In genomic region chr13:54486421-54487166, GRCh38 we compare ENCODE assay signal across 15 cellular contexts.
DNase-seq lines count a peak whose midpoint lies in the region; FAIRE-seq and TF ChIP-seq lines count a peak whose summit lies in the region.
"Had no signal": no experiment of that assay in that cellular context is flagged by ENCODE, and none has a peak within 500 bp of the region (broad histone marks: within the 10 kb centered on the region; RNA-seq: fewer than 3 reads in every experiment).

No MANE protein-coding gene starts in this region.

- DNase-seq in NCI-H82 (lab: John Stamatoyannopoulos, UW), result peak; percentile 23
- no peak for DNase-seq in NCI-H82 treated with DMSO at 0.1 percent for 48 hours (lab: John Stamatoyannopoulos, UW; ENCODE audit: unreplicated experiment)
- DNase-seq in HT1080 (ENCODE audit: low read depth), result peak; percentile 56
- peak; percentile 1 for DNase-seq in astrocyte of the hippocampus (ENCODE audit: low read depth, low spot score)
- DNase-seq in retinal pigment epithelial cell (ENCODE audit: low read depth), result peak; percentile 91
- no peak for DNase-seq in D721Med (ENCODE audit: insufficient read length, low spot score)
- DNase-seq in activated CD8-positive, alpha-beta memory T cell treated with anti-CD3 and anti-CD28 coated beads for 24 hours, result no peak
- no peak for DNase-seq in NCI-H2171 treated with DMSO at 0.1 percent for 48 hours (lab: John Stamatoyannopoulos, UW)
- DNase-seq: ACHN; Calu3; CD4-positive, CD25-positive, alpha-beta regulatory T cell; DND-41; GF-D8; H7 had no signal

- no peak for FAIRE-seq in D721Med (lab: Jason Lieb, UNC)

- no peak overlapping the region for H3K4me3 ChIP-seq in retinal pigment epithelial cell (ENCODE audit: low read length)
- H3K4me3 ChIP-seq: BLaER1 treated with 17β-estradiol and CSF1 and Interleukin-3, amounts not matched to agents 10 nM and 100 nM had no signal

- TF ChIP-seq CTCF in retinal pigment epithelial cell (conservative IDR thresholded peaks at IDR 0.05; ENCODE audit: low read depth, low read length), result peak; percentile 12
- TF ChIP-seq CTCF in D721Med (IDR thresholded peaks at IDR 0.05; ENCODE audit: insufficient read depth, missing control alignments), result no peak

Comparison
In these comparisons a context has a peak if more than half of its experiments do, and no peak if none do; other contexts are left out.
1. DNase-seq: peak in NCI-H82 (single experiment), HT1080 (single experiment), astrocyte of the hippocampus (single experiment) and retinal pigment epithelial cell (single experiment); none in NCI-H82 treated with DMSO at 0.1 percent for 48 hours (single experiment), D721Med (single experiment), activated CD8-positive, alpha-beta memory T cell treated with anti-CD3 and anti-CD28 coated beads for 24 hours (single experiment) and NCI-H2171 treated with DMSO at 0.1 percent for 48 hours (single experiment).